In the genomic region with DNA sequence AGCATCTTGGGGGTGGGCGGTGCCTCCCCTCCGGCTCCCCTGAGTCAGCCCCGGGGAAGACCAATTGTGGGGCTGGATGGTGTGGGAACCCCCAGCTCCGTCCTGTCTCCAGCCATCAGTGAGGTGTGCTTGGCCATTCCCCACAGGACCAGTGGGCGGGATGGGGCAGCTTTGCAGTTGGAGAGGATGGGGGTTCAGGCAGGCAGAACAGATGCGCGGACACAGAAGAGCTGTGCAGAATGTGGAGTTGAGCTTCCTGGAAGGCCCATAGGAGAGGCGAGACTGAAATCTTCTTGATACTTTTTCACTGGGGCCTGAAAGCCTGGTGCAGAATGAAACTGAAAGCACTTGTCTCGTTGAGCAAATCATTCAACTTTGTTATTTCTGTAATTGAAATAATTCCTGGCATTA, we compare ENCODE assay signal across 14 cellular contexts. TPM values are rescaled to one million over a fixed set of nuclear protein-coding genes. Genes with fewer than 3 reads are reported as not detected.
DNase-seq lines count a peak whose midpoint lies in the region; ATAC-seq and TF ChIP-seq lines count a peak whose summit lies in the region.
"Had no signal": no experiment of that assay in that cellular context is flagged by ENCODE, and none has a peak within 500 bp of the region (broad histone marks: within the 10 kb centered on the region; RNA-seq: fewer than 3 reads in every experiment).

No MANE protein-coding gene starts in this region.

- in situ Hi-C loops in GM18951 (cut with MboI; ENCODE audit: low sequenced_read_pairs, unreplicated experiment): no loop called here

- TF ChIP-seq CTCF in upper lobe of right lung (IDR thresholded peaks at IDR 0.05): no peak

- H3K27ac Mint-ChIP-seq in activated T-cell treated with anti-CD3 and anti-CD28 coated beads, Interleukin-2, amount 50 U/mL, for 24 hours: peak overlapping the region; percentile 22
- H3K27ac Mint-ChIP-seq in T-helper 17 cell: peak overlapping the region; percentile 27
- peak overlapping the region in 2 of 9 donors; percentile 66 to 89 for H3K27ac Mint-ChIP-seq in naive thymus-derived CD4-positive, alpha-beta T cell

- no peak for DNase-seq in activated T-cell treated with anti-CD3 and anti-CD28 coated beads, Interleukin-2, amount 50 U/mL, for 24 hours
- no peak for DNase-seq in activated T-cell treated with anti-CD3 and anti-CD28 coated beads, Interleukin-2, amount 50 U/mL, for 1 hour
- no peak for DNase-seq in T-helper 17 cell
- DNase-seq in naive thymus-derived CD4-positive, alpha-beta T cell: no peak
- no peak for DNase-seq in upper lobe of right lung
- DNase-seq in HuH-7.5 (ENCODE audit: low spot score): no peak
- DNase-seq: activated CD4-positive, alpha-beta T cell treated with anti-CD3 and anti-CD28 coated beads, Interleukin-2, amount 50 U/mL, for 1 hour; cortex of kidney; left colon; NCI-H1930; uterus had no signal

- POLR2A ChIA-PET in naive thymus-derived CD4-positive, alpha-beta T cell (lab: Charles Lee): no interaction called here

- peak; percentile 37 for TF ChIP-seq POLR2A in GM18951 (IDR thresholded peaks at IDR 0.05; ENCODE audit: extremely low read depth, insufficient read depth, insufficient read length)

- peaks cover 20% of the 10 kb centered on the region for H3K4me1 Mint-ChIP-seq in activated T-cell treated with anti-CD3 and anti-CD28 coated beads, Interleukin-2, amount 50 U/mL, for 24 hours (ENCODE audit: low read depth)
- peaks cover 16% of the 10 kb centered on the region for H3K4me1 Mint-ChIP-seq in T-helper 17 cell
- H3K4me1 Mint-ChIP-seq in naive thymus-derived CD4-positive, alpha-beta T cell: peaks cover 7 to 57% (median 18%) of the 10 kb centered on the region in 7 donors

- H3K9me3 ChIP-seq in T-helper 17 cell (ENCODE audit: control insufficient read depth, low read length, poor library complexity, severe bottlenecking) (no peaks in the 10 kb centered on the region), upper lobe of right lung (no peaks in the 10 kb centered on the region)
- H3K9me3 ChIP-seq in naive thymus-derived CD4-positive, alpha-beta T cell (ENCODE audit: control insufficient read depth in 2 of 3, low read length in 3 of 3): no peaks in the 10 kb centered on the region
- H3K9me3 ChIP-seq: neutrophil, uterus had no signal

- peaks cover 0 to 3% of the 10 kb centered on the region in 2 donors for H3K4me1 ChIP-seq in naive thymus-derived CD4-positive, alpha-beta T cell (ENCODE audit: control insufficient read depth in 2 of 2, insufficient read depth in 2 of 2, low read length in 2 of 2)
- H3K4me1 ChIP-seq in upper lobe of right lung: no peaks in the 10 kb centered on the region
- H3K4me1 ChIP-seq: uterus had no signal

- H3K27me3 Mint-ChIP-seq in activated T-cell treated with anti-CD3 and anti-CD28 coated beads, Interleukin-2, amount 50 U/mL, for 24 hours: peaks cover 5% of the 10 kb centered on the region
- H3K27me3 Mint-ChIP-seq in T-helper 17 cell: peaks cover 5% of the 10 kb centered on the region
- peaks cover 0 to 14% (median 4%) of the 10 kb centered on the region in 5 donors for H3K27me3 Mint-ChIP-seq in naive thymus-derived CD4-positive, alpha-beta T cell

- CTCF ChIA-PET in naive thymus-derived CD4-positive, alpha-beta T cell (lab: Charles Lee): no interaction called here

- intact Hi-C loops in naive thymus-derived CD4-positive, alpha-beta T cell (cut with micrococcal nuclease): no loop called here
- intact Hi-C loops in upper lobe of right lung (cut with DNase I): no loop called here

- no peak overlapping the region for H3K4me3 ChIP-seq in naive thymus-derived CD4-positive, alpha-beta T cell (ENCODE audit: low read length)
- H3K4me3 ChIP-seq in upper lobe of right lung: no peak overlapping the region
- H3K4me3 ChIP-seq: uterus had no signal

- H3K9me3 Mint-ChIP-seq in activated T-cell treated with anti-CD3 and anti-CD28 coated beads, Interleukin-2, amount 50 U/mL, for 24 hours: no peaks in the 10 kb centered on the region
- peaks cover 0 to 1% (median 0%) of the 10 kb centered on the region in 11 donors for H3K9me3 Mint-ChIP-seq in naive thymus-derived CD4-positive, alpha-beta T cell

- H3K36me3 ChIP-seq in naive thymus-derived CD4-positive, alpha-beta T cell (ENCODE audit: control insufficient read depth in 2 of 3, insufficient read depth in 3 of 3, low read length in 3 of 3): no peaks in the 10 kb centered on the region
- no peaks in the 10 kb centered on the region for H3K36me3 ChIP-seq in upper lobe of right lung
- H3K36me3 ChIP-seq: neutrophil, uterus had no signal

- peak overlapping the region; percentile 10 for H3K4me3 Mint-ChIP-seq in activated T-cell treated with anti-CD3 and anti-CD28 coated beads, Interleukin-2, amount 50 U/mL, for 24 hours
- H3K4me3 Mint-ChIP-seq in T-helper 17 cell: peak overlapping the region; percentile 72
- H3K4me3 Mint-ChIP-seq in naive thymus-derived CD4-positive, alpha-beta T cell: peak overlapping the region in 8 of 10 donors; percentile 29 to 86 (median 62)

- H3K36me3 Mint-ChIP-seq in activated T-cell treated with anti-CD3 and anti-CD28 coated beads, Interleukin-2, amount 50 U/mL, for 24 hours (ENCODE audit: low read depth): peaks cover 4% of the 10 kb centered on the region
- H3K36me3 Mint-ChIP-seq in T-helper 17 cell (ENCODE audit: low read depth): peaks cover under 1% of the 10 kb centered on the region
- H3K36me3 Mint-ChIP-seq in naive thymus-derived CD4-positive, alpha-beta T cell: peaks cover 0 to 6% (median 0%) of the 10 kb centered on the region in 5 donors

- ATAC-seq in T-helper 17 cell (no peak), HG02884 (IDR thresholded peaks at IDR 0.05; ENCODE audit: unreplicated experiment) (no peak), upper lobe of right lung (no peak)
- no peak for ATAC-seq in naive thymus-derived CD4-positive, alpha-beta T cell
- ATAC-seq: left colon had no signal

- no peak overlapping the region for H3K27ac ChIP-seq in naive thymus-derived CD4-positive, alpha-beta T cell (ENCODE audit: low read depth, low read length)
- H3K27ac ChIP-seq in upper lobe of right lung: no peak overlapping the region
- H3K27ac ChIP-seq: neutrophil, uterus had no signal

- H3K27me3 ChIP-seq in naive thymus-derived CD4-positive, alpha-beta T cell (ENCODE audit: control insufficient read depth in 2 of 2, insufficient read depth in 2 of 2, low read length in 2 of 2): no peaks in the 10 kb centered on the region
- H3K27me3 ChIP-seq in upper lobe of right lung: no peaks in the 10 kb centered on the region
- H3K27me3 ChIP-seq: uterus had no signal

RNA-seq across cellular contexts. Expression of a gene that starts 23.8 kb away (rescaled TPM):
- total RNA-seq in T-helper 17 cell (10 to 100 TPM; 14.6 to 36.4 TPM), upper lobe of right lung (49.3 TPM)
- total RNA-seq in naive thymus-derived CD4-positive, alpha-beta T cell: 10 to 100 TPM in 2 of 5 experiments, 1 to 10 TPM in 3; 3.9 to 51.2 (median 8.1) TPM
- polyA plus RNA-seq in naive thymus-derived CD4-positive, alpha-beta T cell: under 1 TPM; 0.18 to 0.38 TPM

Comparison
In these comparisons a context has a peak if more than half of its experiments do, and no peak if none do; other contexts are left out.
1. H3K4me3 Mint-ChIP-seq: peak in every context shown above with its lines; median percentile 72 in T-helper 17 cell; 62 in naive thymus-derived CD4-positive, alpha-beta T cell; 10 in activated T-cell treated with anti-CD3 and anti-CD28 coated beads, Interleukin-2, amount 50 U/mL, for 24 hours.